Comparison of ENCODE assay signal across 32 cellular contexts in genomic region chr6:136625293-136625692, GRCh38.
"Had no signal": no experiment of that assay in that cellular context is flagged by ENCODE, and none has a peak within 500 bp of the region (broad histone marks: within the 10 kb centered on the region; RNA-seq: fewer than 3 reads in every experiment).

No MANE protein-coding gene starts in this region.

- H3K27ac Mint-ChIP-seq: activated CD4-positive, alpha-beta memory T cell treated with anti-CD3 and anti-CD28 coated beads for 36 hours; activated CD4-positive, alpha-beta T cell treated with anti-CD3 and anti-CD28 coated beads for 36 hours; activated CD4-positive, alpha-beta T cell treated with anti-CD3 and anti-CD28 coated beads, Interleukin-2, amount 10 ng/mL, durations not matched to agents 24 days and 14 days; activated CD8-positive, alpha-beta memory T cell treated with anti-CD3 and anti-CD28 coated beads, Interleukin-2, amount 10 ng/mL, durations not matched to agents 7 days and 5 days; activated CD8-positive, alpha-beta T cell treated with anti-CD3 and anti-CD28 coated beads, Interleukin-2, amount 10 ng/mL, durations not matched to agents 7 days and 5 days; activated naive CD4-positive, alpha-beta T cell treated with anti-CD3 and anti-CD28 coated beads for 36 hours; activated naive CD4-positive, alpha-beta T cell treated with anti-CD3 and anti-CD28 coated beads, Interleukin-2, amount 50 U/mL, for 24 hours; activated naive CD8-positive, alpha-beta T cell treated with anti-CD3 and anti-CD28 coated beads for 36 hours; activated naive CD8-positive, alpha-beta T cell treated with anti-CD3 and anti-CD28 coated beads, Interleukin-2, amount 50 U/mL, for 24 hours; activated T-helper 1 cell treated with anti-CD3 and anti-CD28 coated beads, Interleukin-12 subunit alpha, Interleukin-12 subunit beta, Interleukin-2, Interleukin-4 antibody, amounts not matched to agents 30 ng/mL and 10 ng/mL and 1 ng/mL, durations not matched to agents 14 hours and 24 hours and 36 hours; activated T-helper 2 cell treated with anti-CD3 and anti-CD28 coated beads, Interferon-gamma antibody, Interleukin-2, Interleukin-4, amounts not matched to agents 10 μg/mL and 5 μg/mL and 100 μg/mL, durations not matched to agents 14 hours and 24 hours and 36 hours had no signal

- ATAC-seq: activated CD4-positive, alpha-beta T cell treated with anti-CD3 and anti-CD28 coated beads for 36 hours; activated CD8-positive, alpha-beta memory T cell treated with anti-CD3 and anti-CD28 coated beads, Interleukin-2, amount 10 ng/mL, durations not matched to agents 7 days and 5 days; activated CD8-positive, alpha-beta T cell treated with anti-CD3 and anti-CD28 coated beads, Interleukin-2, amount 10 ng/mL, durations not matched to agents 7 days and 5 days; activated naive CD8-positive, alpha-beta T cell treated with anti-CD3 and anti-CD28 coated beads, Interleukin-2, amount 50 U/mL, for 24 hours; body of pancreas; effector memory CD8-positive, alpha-beta T cell; gastroesophageal sphincter; heart right ventricle had no signal

- H3K27ac ChIP-seq: adrenal gland, body of pancreas, esophagus muscularis mucosa, gastroesophageal sphincter, heart right ventricle had no signal

- H3K4me3 ChIP-seq: adrenal gland, body of pancreas, esophagus muscularis mucosa, gastroesophageal sphincter, heart right ventricle had no signal

- H3K4me1 ChIP-seq: body of pancreas, heart right ventricle had no signal

- DNase-seq: activated CD4-positive, alpha-beta memory T cell treated with anti-CD3 and anti-CD28 coated beads for 36 hours; activated CD4-positive, alpha-beta T cell treated with anti-CD3 and anti-CD28 coated beads for 36 hours; activated CD4-positive, alpha-beta T cell treated with anti-CD3 and anti-CD28 coated beads, Interleukin-2, amount 10 ng/mL, durations not matched to agents 24 days and 14 days; activated CD4-positive, CD25-positive, alpha-beta regulatory T cell; activated CD4-positive, CD25-positive, alpha-beta regulatory T cell treated with anti-CD3 and anti-CD28 coated beads, Interleukin-2, amount 50 U/mL, for 72 hours; activated CD8-positive, alpha-beta memory T cell treated with anti-CD3 and anti-CD28 coated beads, Interleukin-2, amount 10 ng/mL, durations not matched to agents 7 days and 5 days; activated CD8-positive, alpha-beta memory T cell treated with anti-CD3 and anti-CD28 coated beads, Interleukin-2, amount 50 U/mL, for 4 hours; activated CD8-positive, alpha-beta T cell treated with anti-CD3 and anti-CD28 coated beads, Interleukin-2, amount 10 ng/mL, durations not matched to agents 7 days and 5 days; activated effector memory CD4-positive, alpha-beta T cell treated with anti-CD3 and anti-CD28 coated beads, Interleukin-2, amount 50 U/mL, for 16 hours; activated naive CD4-positive, alpha-beta T cell treated with anti-CD3 and anti-CD28 coated beads for 36 hours; activated naive CD8-positive, alpha-beta T cell treated with anti-CD3 and anti-CD28 coated beads for 36 hours; activated naive CD8-positive, alpha-beta T cell treated with anti-CD3 and anti-CD28 coated beads, Interleukin-2, amount 50 U/mL, for 24 hours; activated T-cell treated with anti-CD3 and anti-CD28 coated beads, Interleukin-2, amount 50 U/mL, for 1 hour; activated T-cell treated with anti-CD3 and anti-CD28 coated beads, Interleukin-2, amount 50 U/mL, for 48 hours; adrenal gland; amygdala; aorta; body of pancreas; caudate nucleus; cortex of kidney; dermis blood vessel endothelial cell; effector CD4-positive, alpha-beta T cell; effector memory CD8-positive, alpha-beta T cell; erythroblast; foreskin melanocyte; heart right ventricle; T-helper 2 cell had no signal

- H3K9me3 Mint-ChIP-seq: activated CD4-positive, alpha-beta memory T cell treated with anti-CD3 and anti-CD28 coated beads for 36 hours; activated CD4-positive, alpha-beta T cell treated with anti-CD3 and anti-CD28 coated beads, Interleukin-2, amount 10 ng/mL, durations not matched to agents 24 days and 14 days; activated naive CD4-positive, alpha-beta T cell treated with anti-CD3 and anti-CD28 coated beads for 36 hours; activated naive CD4-positive, alpha-beta T cell treated with anti-CD3 and anti-CD28 coated beads, Interleukin-2, amount 50 U/mL, for 24 hours; activated naive CD8-positive, alpha-beta T cell treated with anti-CD3 and anti-CD28 coated beads for 36 hours; activated naive CD8-positive, alpha-beta T cell treated with anti-CD3 and anti-CD28 coated beads, Interleukin-2, amount 50 U/mL, for 24 hours; activated T-helper 1 cell treated with anti-CD3 and anti-CD28 coated beads, Interleukin-12 subunit alpha, Interleukin-12 subunit beta, Interleukin-2, Interleukin-4 antibody, amounts not matched to agents 30 ng/mL and 10 ng/mL and 1 ng/mL, durations not matched to agents 14 hours and 24 hours and 36 hours; activated T-helper 2 cell treated with anti-CD3 and anti-CD28 coated beads, Interferon-gamma antibody, Interleukin-2, Interleukin-4, amounts not matched to agents 10 μg/mL and 5 μg/mL and 100 μg/mL, durations not matched to agents 14 hours and 24 hours and 36 hours; effector memory CD8-positive, alpha-beta T cell had no signal

- H3K4me3 Mint-ChIP-seq: activated CD4-positive, alpha-beta memory T cell treated with anti-CD3 and anti-CD28 coated beads for 36 hours; activated CD4-positive, alpha-beta T cell treated with anti-CD3 and anti-CD28 coated beads for 36 hours; activated CD4-positive, alpha-beta T cell treated with anti-CD3 and anti-CD28 coated beads, Interleukin-2, amount 10 ng/mL, durations not matched to agents 24 days and 14 days; activated CD8-positive, alpha-beta memory T cell treated with anti-CD3 and anti-CD28 coated beads, Interleukin-2, amount 10 ng/mL, durations not matched to agents 7 days and 5 days; activated CD8-positive, alpha-beta T cell treated with anti-CD3 and anti-CD28 coated beads, Interleukin-2, amount 10 ng/mL, durations not matched to agents 7 days and 5 days; activated naive CD4-positive, alpha-beta T cell treated with anti-CD3 and anti-CD28 coated beads for 36 hours; activated naive CD4-positive, alpha-beta T cell treated with anti-CD3 and anti-CD28 coated beads, Interleukin-2, amount 50 U/mL, for 24 hours; activated naive CD8-positive, alpha-beta T cell treated with anti-CD3 and anti-CD28 coated beads for 36 hours; activated naive CD8-positive, alpha-beta T cell treated with anti-CD3 and anti-CD28 coated beads, Interleukin-2, amount 50 U/mL, for 24 hours; activated T-helper 1 cell treated with anti-CD3 and anti-CD28 coated beads, Interleukin-12 subunit alpha, Interleukin-12 subunit beta, Interleukin-2, Interleukin-4 antibody, amounts not matched to agents 30 ng/mL and 10 ng/mL and 1 ng/mL, durations not matched to agents 14 hours and 24 hours and 36 hours; effector memory CD8-positive, alpha-beta T cell had no signal

- H3K4me1 Mint-ChIP-seq: activated CD8-positive, alpha-beta memory T cell treated with anti-CD3 and anti-CD28 coated beads, Interleukin-2, amount 10 ng/mL, durations not matched to agents 7 days and 5 days; activated naive CD4-positive, alpha-beta T cell treated with anti-CD3 and anti-CD28 coated beads, Interleukin-2, amount 50 U/mL, for 24 hours; activated naive CD8-positive, alpha-beta T cell treated with anti-CD3 and anti-CD28 coated beads for 36 hours; activated naive CD8-positive, alpha-beta T cell treated with anti-CD3 and anti-CD28 coated beads, Interleukin-2, amount 50 U/mL, for 24 hours had no signal

- H3K9me3 ChIP-seq: adrenal gland, body of pancreas, esophagus muscularis mucosa, gastroesophageal sphincter, heart right ventricle had no signal

- H3K27me3 Mint-ChIP-seq: activated CD4-positive, alpha-beta memory T cell treated with anti-CD3 and anti-CD28 coated beads for 36 hours; activated CD4-positive, alpha-beta T cell treated with anti-CD3 and anti-CD28 coated beads for 36 hours; activated CD4-positive, alpha-beta T cell treated with anti-CD3 and anti-CD28 coated beads, Interleukin-2, amount 10 ng/mL, durations not matched to agents 24 days and 14 days; activated CD8-positive, alpha-beta memory T cell treated with anti-CD3 and anti-CD28 coated beads, Interleukin-2, amount 10 ng/mL, durations not matched to agents 7 days and 5 days; activated naive CD4-positive, alpha-beta T cell treated with anti-CD3 and anti-CD28 coated beads, Interleukin-2, amount 50 U/mL, for 24 hours; activated naive CD8-positive, alpha-beta T cell treated with anti-CD3 and anti-CD28 coated beads for 36 hours; activated naive CD8-positive, alpha-beta T cell treated with anti-CD3 and anti-CD28 coated beads, Interleukin-2, amount 50 U/mL, for 24 hours; effector memory CD8-positive, alpha-beta T cell had no signal

- H3K27me3 ChIP-seq: adrenal gland, body of pancreas, esophagus muscularis mucosa, gastroesophageal sphincter, heart right ventricle had no signal
